ENCODE assay signal across 19 cellular contexts in the genomic region with DNA sequence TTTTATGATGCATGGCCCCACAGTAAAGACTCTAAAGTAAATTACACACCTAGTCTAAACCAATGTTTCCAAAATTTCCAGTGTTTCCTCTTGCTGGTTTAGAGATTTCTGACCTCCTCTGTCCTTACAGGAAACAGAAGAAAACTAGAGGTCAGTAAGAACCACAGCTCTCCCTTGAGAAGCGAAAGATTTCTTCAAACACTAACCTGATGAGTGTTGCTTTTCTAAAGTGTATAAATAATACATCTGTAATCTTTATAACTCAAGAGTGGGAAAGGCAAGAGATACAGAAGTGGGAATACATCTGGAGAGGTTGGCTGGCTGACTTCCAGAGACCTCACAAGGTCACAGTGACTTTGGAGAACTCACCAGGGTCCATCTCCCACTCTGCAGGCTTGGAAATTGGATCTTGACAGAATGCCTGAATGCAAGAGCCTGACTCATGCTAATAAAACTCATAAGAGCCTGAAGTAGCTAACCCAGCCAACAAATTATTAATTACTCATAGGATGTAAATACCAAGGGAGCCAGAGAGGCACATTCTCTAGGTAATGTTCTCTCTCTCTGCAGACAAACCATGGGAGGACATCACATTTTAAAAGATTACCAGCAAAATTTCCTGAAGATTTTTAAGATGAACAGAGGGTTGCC. TPM values are rescaled to one million over a fixed set of nuclear protein-coding genes. Genes with fewer than 3 reads are reported as not detected.
DNase-seq lines count a peak whose midpoint lies in the region; ATAC-seq, FAIRE-seq and TF ChIP-seq lines count a peak whose summit lies in the region.
"Had no signal": no experiment of that assay in that cellular context is flagged by ENCODE, and none has a peak within 500 bp of the region (broad histone marks: within the 10 kb centered on the region; RNA-seq: fewer than 3 reads in every experiment).

No MANE protein-coding gene starts in this region.

- POLR2A ChIA-PET in BJ (lab: Charles Lee) = no interaction called here

- DNase-seq in BJ (ENCODE audit: low read depth) (peak; percentile 22), HFFc6 (peak; percentile 90), bronchial epithelial cell (ENCODE audit: low read depth) (peak; percentile 59), iris pigment epithelial cell (ENCODE audit: low read depth) (peak; percentile 84), NCI-H2227 treated with DMSO at 0.1 percent for 48 hours (lab: John Stamatoyannopoulos, UW) (no peak)
- no peak for DNase-seq in activated T-cell treated with anti-CD3 and anti-CD28 coated beads, Interleukin-2, amount 50 U/mL, for 1 hour
- DNase-seq: activated CD4-positive, alpha-beta memory T cell treated with anti-CD3 and anti-CD28 coated beads for 36 hours; activated naive CD4-positive, alpha-beta T cell treated with anti-CD3 and anti-CD28 coated beads, Interleukin-2, amount 50 U/mL, for 16 hours; activated T-cell treated with anti-CD3 and anti-CD28 coated beads, Interleukin-2, amount 50 U/mL, for 24 hours; DND-41; NCI-H1417; retina; SJCRH30 had no signal

- ATAC-seq in GM18870 (IDR thresholded peaks at IDR 0.05; ENCODE audit: unreplicated experiment) = no peak
- ATAC-seq in GM21723 (IDR thresholded peaks at IDR 0.05; ENCODE audit: unreplicated experiment) = no peak
- ATAC-seq: WTC11 had no signal

- peak overlapping the region; percentile 80 for H3K27ac Mint-ChIP-seq in HFFc6
- H3K27ac Mint-ChIP-seq: activated CD4-positive, alpha-beta memory T cell treated with anti-CD3 and anti-CD28 coated beads for 36 hours; dendritic cell treated with granulocyte-macrophage colony-stimulating factor and Interleukin-4, amounts not matched to agents 40 ng/mL and 50 ng/mL, for 4 days; WTC11 had no signal

- no peaks in the 10 kb centered on the region for H3K9me3 Mint-ChIP-seq in HFFc6
- H3K9me3 Mint-ChIP-seq: activated CD4-positive, alpha-beta memory T cell treated with anti-CD3 and anti-CD28 coated beads for 36 hours; activated T-cell treated with anti-CD3 and anti-CD28 coated beads, Interleukin-2, amount 50 U/mL, for 24 hours; dendritic cell treated with granulocyte-macrophage colony-stimulating factor and Interleukin-4, amounts not matched to agents 40 ng/mL and 50 ng/mL, for 4 days; WTC11 had no signal

- no peaks in the 10 kb centered on the region for H3K27me3 Mint-ChIP-seq in HFFc6 (ENCODE audit: insufficient read depth)
- H3K27me3 Mint-ChIP-seq: activated CD4-positive, alpha-beta memory T cell treated with anti-CD3 and anti-CD28 coated beads for 36 hours; activated T-cell treated with anti-CD3 and anti-CD28 coated beads, Interleukin-2, amount 50 U/mL, for 24 hours; dendritic cell treated with granulocyte-macrophage colony-stimulating factor and Interleukin-4, amounts not matched to agents 40 ng/mL and 50 ng/mL, for 4 days had no signal

- TF ChIP-seq CTCF in BJ (IDR thresholded peaks at IDR 0.05; ENCODE audit: insufficient read depth, low read depth, low read length) = no peak
- TF ChIP-seq CTCF in HFFc6 (IDR thresholded peaks at IDR 0.05) = no peak
- no peak for TF ChIP-seq CTCF in bronchial epithelial cell (IDR thresholded peaks at IDR 0.05; ENCODE audit: insufficient read depth, low read length, severe bottlenecking)

- H3K36me3 Mint-ChIP-seq in HFFc6 (ENCODE audit: low read depth) = peaks cover 24% of the 10 kb centered on the region

- H3K36me3 ChIP-seq in BJ (ENCODE audit: control insufficient read depth, insufficient read depth, low read length) = peaks cover 9% of the 10 kb centered on the region
- peaks cover 20% of the 10 kb centered on the region for H3K36me3 ChIP-seq in bronchial epithelial cell (ENCODE audit: control insufficient read depth, insufficient read depth, low read length)

- CTCF ChIA-PET in BJ (lab: Yijun Ruan, JAX) = no interaction called here

- peaks cover 31% of the 10 kb centered on the region for H3K4me1 Mint-ChIP-seq in HFFc6 (ENCODE audit: low read depth)
- H3K4me1 Mint-ChIP-seq: WTC11 had no signal

- no peak for FAIRE-seq in bronchial epithelial cell (lab: Jason Lieb, UNC)
- FAIRE-seq: GM18507 had no signal

- no peaks in the 10 kb centered on the region for H3K27me3 ChIP-seq in BJ (ENCODE audit: control insufficient read depth, insufficient read depth, low read length)
- H3K27me3 ChIP-seq in bronchial epithelial cell (ENCODE audit: control insufficient read depth, insufficient read depth, low read length) = no peaks in the 10 kb centered on the region
- H3K27me3 ChIP-seq: SJCRH30 had no signal

- H3K4me3 ChIP-seq in BJ (ENCODE audit: low read depth, low read length) (no peak overlapping the region), bronchial epithelial cell (ENCODE audit: low read depth, low read length) (no peak overlapping the region)
- H3K4me3 ChIP-seq: PC-9, SJCRH30 had no signal

- H3K4me3 Mint-ChIP-seq in HFFc6 = peak overlapping the region; percentile 66
- H3K4me3 Mint-ChIP-seq: activated CD4-positive, alpha-beta memory T cell treated with anti-CD3 and anti-CD28 coated beads for 36 hours; activated T-cell treated with anti-CD3 and anti-CD28 coated beads, Interleukin-2, amount 50 U/mL, for 24 hours; dendritic cell treated with granulocyte-macrophage colony-stimulating factor and Interleukin-4, amounts not matched to agents 40 ng/mL and 50 ng/mL, for 4 days; WTC11 had no signal

RNA-seq across cellular contexts. Expression of a gene that starts 8.7 kb away (rescaled TPM):
- polyA plus RNA-seq in BJ (2011; rRNA removed) = 18.9 and 26.5 TPM in 2 replicates
- 18.7 and 18.8 TPM in 2 replicates for polyA minus RNA-seq in BJ (2011; rRNA and poly(A)+ RNA removed)
- total RNA-seq in HFFc6 (2021; fragmentation: NEBNext Ultra II Directional; extraction: Animal tissue kit (Norgen Biotek cat#: 25700)) = 10 to 100 TPM; 48.3 to 61.2 (median 55.0) TPM
- 55.4 and 67.9 TPM in 2 replicates for total RNA-seq in bronchial epithelial cell

RNA-seq across cellular contexts. Expression of a gene that starts 33.1 kb away (rescaled TPM):
- polyA plus RNA-seq in BJ (2011; rRNA removed) = 118 and 170 TPM in 2 replicates
- 38.6 and 42.4 TPM in 2 replicates for polyA minus RNA-seq in BJ (2011; rRNA and poly(A)+ RNA removed)
- total RNA-seq in HFFc6 (2021; fragmentation: NEBNext Ultra II Directional; extraction: Animal tissue kit (Norgen Biotek cat#: 25700)) = 100 to 1,000 TPM; 135 to 158 (median 152) TPM
- 123 and 210 TPM in 2 replicates for total RNA-seq in bronchial epithelial cell

RNA-seq across cellular contexts. Expression of a gene that starts 33.2 kb away (rescaled TPM):
- 19.1 and 28.9 TPM in 2 replicates for polyA plus RNA-seq in BJ (2011; rRNA removed)
- polyA minus RNA-seq in BJ (2011; rRNA and poly(A)+ RNA removed) = 6.2 and 7.2 TPM in 2 replicates
- 10 to 100 TPM; 67.9 to 87.8 (median 70.6) TPM for total RNA-seq in HFFc6 (2021; fragmentation: NEBNext Ultra II Directional; extraction: Animal tissue kit (Norgen Biotek cat#: 25700))
- 21.6 and 24.6 TPM in 2 replicates for total RNA-seq in bronchial epithelial cell

RNA-seq across cellular contexts. Expression of a gene that starts 48.2 kb away (rescaled TPM):
- 32.3 and 61.9 TPM in 2 replicates for polyA plus RNA-seq in BJ (2011; rRNA removed)
- 8.2 and 11.1 TPM in 2 replicates for polyA minus RNA-seq in BJ (2011; rRNA and poly(A)+ RNA removed)
- 100 to 1,000 TPM in 3 of 6 experiments, 10 to 100 TPM in 3; 82.0 to 114 (median 100) TPM for total RNA-seq in HFFc6 (2021; fragmentation: NEBNext Ultra II Directional; extraction: Animal tissue kit (Norgen Biotek cat#: 25700))
- total RNA-seq in bronchial epithelial cell = 27.6 and 32.0 TPM in 2 replicates

RNA-seq across cellular contexts. Expression of a gene that starts 58.3 kb away (rescaled TPM):
- polyA plus RNA-seq in BJ (2011; rRNA removed) = 19.8 and 38.8 TPM in 2 replicates
- 22.7 and 38.0 TPM in 2 replicates for polyA minus RNA-seq in BJ (2011; rRNA and poly(A)+ RNA removed)
- total RNA-seq in HFFc6 (2021; fragmentation: NEBNext Ultra II Directional; extraction: Animal tissue kit (Norgen Biotek cat#: 25700)) = 10 to 100 TPM in 3 of 6 experiments, 1 to 10 TPM in 3; 9.0 to 14.5 (median 10.0) TPM
- 5.2 and 9.7 TPM in 2 replicates for total RNA-seq in bronchial epithelial cell

Comparison
In these comparisons a context has a peak if more than half of its experiments do, and no peak if none do; other contexts are left out.
1. DNase-seq: peak in BJ (single experiment), HFFc6 (single experiment), bronchial epithelial cell (single experiment) and iris pigment epithelial cell (single experiment); none in activated T-cell treated with anti-CD3 and anti-CD28 coated beads, Interleukin-2, amount 50 U/mL, for 1 hour (single experiment) and NCI-H2227 treated with DMSO at 0.1 percent for 48 hours (single experiment).